Comparison of ENCODE assay signal across 6 cellular contexts in genomic region chr17:44087319-44087718, GRCh38. TPM values are rescaled to one million over a fixed set of nuclear protein-coding genes. Genes with fewer than 3 reads are reported as not detected.
DNase-seq lines count a peak whose midpoint lies in the region; ATAC-seq and TF ChIP-seq lines count a peak whose summit lies in the region.
"Had no signal": no experiment of that assay in that cellular context is flagged by ENCODE, and none has a peak within 500 bp of the region (broad histone marks: within the 10 kb centered on the region; RNA-seq: fewer than 3 reads in every experiment).

No MANE protein-coding gene starts in this region.

- peak overlapping the region; percentile 81 for H3K4ac ChIP-seq in IMR-90 (ENCODE audit: low read depth, low read length)

- H3K9me3 ChIP-seq in IMR-90 (ENCODE audit: control insufficient read depth, insufficient read depth, low read length) (no peaks in the 10 kb centered on the region), breast epithelium (no peaks in the 10 kb centered on the region)
- H3K9me3 ChIP-seq: MG63 had no signal

- H3K9ac ChIP-seq in IMR-90 (ENCODE audit: low read depth, low read length), result peak overlapping the region; percentile 60

- peak overlapping the region; percentile 2; the same call in 1 of the 3 replicates for H2BK15ac ChIP-seq in IMR-90 (ENCODE audit: low read depth, low read length)

- no peaks in the 10 kb centered on the region for H3K9me3 Mint-ChIP-seq in progenitor cell of endocrine pancreas (ENCODE audit: low read depth)

- intact Hi-C loops in IMR-90 (cut with micrococcal nuclease), result no loop called here
- intact Hi-C loops in breast epithelium (cut with DNase I; ENCODE audit: low total_unique reads), result no loop called here

- CTCF ChIA-PET in IMR-90 (lab: Yijun Ruan, JAX), result interaction anchor here (1.3 kb wide), 1 partner anchor 28 kb away, joined by 4 read pairs; no protein-coding TSS in a partner anchor

- no peak; the same call in 1 of the 2 replicates for TF ChIP-seq POLR2A in IMR-90 (IDR thresholded peaks at IDR 0.05; ENCODE audit: low read depth, low read length)
- TF ChIP-seq POLR2A in breast epithelium (IDR thresholded peaks at IDR 0.05), result no peak

- no peaks in the 10 kb centered on the region for H3K27me3 ChIP-seq in IMR-90 (ENCODE audit: control insufficient read depth, insufficient read depth, low read length)
- no peaks in the 10 kb centered on the region for H3K27me3 ChIP-seq in breast epithelium
- H3K27me3 ChIP-seq: MG63 had no signal

- H3K18ac ChIP-seq in IMR-90 (ENCODE audit: low read depth, low read length), result no peak overlapping the region

- H3K4me1 ChIP-seq in IMR-90 (ENCODE audit: control insufficient read depth, insufficient read depth, low read length), result peaks cover 17% of the 10 kb centered on the region
- peaks cover 0 to 7% of the 10 kb centered on the region in 2 donors for H3K4me1 ChIP-seq in breast epithelium

- H3K27me3 Mint-ChIP-seq in progenitor cell of endocrine pancreas, result no peaks in the 10 kb centered on the region

- H3K36me3 ChIP-seq in IMR-90 (ENCODE audit: control insufficient read depth, insufficient read depth, low read length) (peaks cover 40% of the 10 kb centered on the region), breast epithelium (no peaks in the 10 kb centered on the region)

- POLR2A ChIA-PET in IMR-90 (lab: Charles Lee; ENCODE audit: unreplicated experiment), result interaction anchor here (0.7 kb wide), 1 partner anchor 18 kb away, joined by 5 read pairs; no protein-coding TSS in a partner anchor

- H3K4me2 ChIP-seq in IMR-90 (ENCODE audit: low read depth, low read length), result peak overlapping the region; percentile 25

- H3K27ac Mint-ChIP-seq in progenitor cell of endocrine pancreas, result peak overlapping the region; percentile 33

- in situ Hi-C loops in IMR-90 (cut with MboI; ENCODE audit: low sequenced_read_pairs), result no loop called here

- H3K9me1 ChIP-seq in IMR-90 (ENCODE audit: insufficient read depth, low read length), result peaks cover 10% of the 10 kb centered on the region; the same call in 1 of the 2 replicates

- H3K4me3 ChIP-seq in IMR-90 (ENCODE audit: insufficient read depth, low read depth, low read length) (no peak overlapping the region), breast epithelium (no peak overlapping the region)
- H3K4me3 ChIP-seq: MG63 had no signal

- peak overlapping the region; percentile 57 for H3K14ac ChIP-seq in IMR-90 (replicated peaks; ENCODE audit: low read depth, low read length)

- peak overlapping the region; percentile 83 for H2BK5ac ChIP-seq in IMR-90 (ENCODE audit: low read depth, low read length, poor library complexity, severe bottlenecking)

- dilution Hi-C loops in IMR-90 (cut with HindIII; ENCODE audit: low sequenced_read_pairs, unreplicated experiment), result no loop called here

- peak overlapping the region; percentile 71 for H3K27ac ChIP-seq in IMR-90 (ENCODE audit: insufficient read depth, low read length)
- peak overlapping the region; percentile 68 to 75 for H3K27ac ChIP-seq in breast epithelium

- peak overlapping the region; percentile 77 for H4K91ac ChIP-seq in IMR-90 (ENCODE audit: insufficient read depth, low read depth, low read length)

- H4K20me1 ChIP-seq in IMR-90 (ENCODE audit: insufficient read depth, low read length), result peaks cover 10% of the 10 kb centered on the region; the same call in 1 of the 2 replicates

- H2BK20ac ChIP-seq in IMR-90 (ENCODE audit: low read depth, low read length), result peak overlapping the region; percentile 63

- no peak for DNase-seq in IMR-90
- DNase-seq in breast epithelium (ENCODE audit: low spot score in 2 of 2), result no peak
- no peak for DNase-seq in progenitor cell of endocrine pancreas (ENCODE audit: low spot score, unreplicated experiment)
- no peak for DNase-seq in LoVo (ENCODE audit: low spot score)
- no peak for DNase-seq in AML-193 (lab: John Stamatoyannopoulos, UW)

- peaks cover 6% of the 10 kb centered on the region for H3K36me3 Mint-ChIP-seq in progenitor cell of endocrine pancreas (ENCODE audit: insufficient read depth)

- peak overlapping the region; percentile 28 for H2AFZ ChIP-seq in IMR-90 (replicated peaks; ENCODE audit: low read length, poor library complexity)

- peak overlapping the region; percentile 81 for H2BK120ac ChIP-seq in IMR-90 (ENCODE audit: low read depth, low read length)

- peak overlapping the region in 1 of 2 experiments; percentile 36; a peak in 2 of 4 replicates for H4K8ac ChIP-seq in IMR-90 (ENCODE audit: low read depth in 2 of 2, low read length in 2 of 2)

- TF ChIP-seq RAD21 in IMR-90 (IDR thresholded peaks at IDR 0.05; ENCODE audit: low read length), result no peak

- H3K56ac ChIP-seq in IMR-90 (ENCODE audit: extremely low read depth, insufficient read depth, low read length), result no peak overlapping the region

- TF ChIP-seq CTCF in IMR-90 (conservative IDR thresholded peaks at IDR 0.05; ENCODE audit: low read depth, low read length), result no peak
- no peak for TF ChIP-seq CTCF in breast epithelium (IDR thresholded peaks at IDR 0.05)
- TF ChIP-seq CTCF in progenitor cell of endocrine pancreas (IDR thresholded peaks at IDR 0.05; ENCODE audit: unreplicated experiment), result no peak

- peaks cover 15 to 76% of the 10 kb centered on the region in 2 experiments; a peak in 3 of 4 replicates for H3K79me1 ChIP-seq in IMR-90 (ENCODE audit: low read depth in 1 of 2, low read length in 2 of 2)

- peak overlapping the region; percentile 66 for H2AK9ac ChIP-seq in IMR-90 (replicated peaks; ENCODE audit: low read depth, low read length, poor library complexity)

- peak overlapping the region; percentile 86 for H2AK5ac ChIP-seq in IMR-90 (ENCODE audit: low read depth, low read length)

- H3K23ac ChIP-seq in IMR-90 (ENCODE audit: low read depth, low read length), result peak overlapping the region; percentile 82

- WGBS in IMR-90 (ENCODE audit: extremely low coverage in 2 of 2, insufficient read length in 1 of 2), 2 experiments, result 38% methylated on average over 3 of the region's 8 CpGs; no CpG with 5 or more reads in 1 of the 2 experiments

- ATAC-seq in IMR-90 (ENCODE audit: low read depth), result no peak

- H3K4me1 Mint-ChIP-seq in progenitor cell of endocrine pancreas (ENCODE audit: low read depth), result peaks cover 3% of the 10 kb centered on the region

- BruUV-seq in IMR-90 (replicated peaks; lab: Mats Ljungman, UMichigan), result no TSS peak

- H3K4me3 Mint-ChIP-seq in progenitor cell of endocrine pancreas (ENCODE audit: low read depth), result no peak overlapping the region

- H4K5ac ChIP-seq in IMR-90 (ENCODE audit: low read depth, low read length), result no peak overlapping the region

TF ChIP-seq in IMR-90, 13 proteins besides CTCF, POLR2A, EP300 and RAD21:
- TF ChIP-seq CEBPB (IDR thresholded peaks at IDR 0.05; ENCODE audit: low read depth, low read length), result no peak
- no peak for TF ChIP-seq RFX5 (IDR thresholded peaks at IDR 0.05; ENCODE audit: low read depth, low read length)
- no peak for TF ChIP-seq FOS (IDR thresholded peaks at IDR 0.05; ENCODE audit: low read depth, low read length)
- no peak for TF ChIP-seq MAZ (IDR thresholded peaks at IDR 0.05; ENCODE audit: borderline replicate concordance, low read depth, low read length)
- no peak for TF ChIP-seq MAFK (IDR thresholded peaks at IDR 0.05; ENCODE audit: low read depth, low read length)
- no peak for TF ChIP-seq MXI1 (IDR thresholded peaks at IDR 0.05; ENCODE audit: borderline replicate concordance, low read depth, low read length)
TF ChIP-seq in IMR-90: peak in this region for 0.

RNA-seq across cellular contexts. Expression of gene G6PC3, which starts 16.8 kb away (rescaled TPM):
- total RNA-seq in IMR-90 (2012; rRNA removed) (19.4 and 20.4 TPM in 2 replicates), breast epithelium (10 to 100 TPM; 34.7 to 39.8 (median 35.4) TPM), progenitor cell of endocrine pancreas (57.3 and 58.7 TPM in 2 replicates)
- polyA plus RNA-seq in IMR-90 (2012; rRNA removed), result 107 and 127 TPM in 2 replicates
- 87.5 and 210 TPM in 2 replicates for polyA plus RNA-seq in IMR-90 (2012; cell fraction: cytosol; rRNA removed)
- polyA plus RNA-seq in IMR-90 (2012; cell fraction: nucleus; rRNA removed; ENCODE audit: low replicate concordance), result 49.2 and 86.8 TPM in 2 replicates

RNA-seq across cellular contexts. Expression of gene LSM12, which starts 20.8 kb away (rescaled TPM):
- total RNA-seq in IMR-90 (2012; rRNA removed) (41.0 and 50.3 TPM in 2 replicates), breast epithelium (10 to 100 TPM; 36.8 to 45.4 (median 43.6) TPM), progenitor cell of endocrine pancreas (54.1 and 55.4 TPM in 2 replicates)
- polyA plus RNA-seq in IMR-90 (2012; rRNA removed), result 37.6 and 38.0 TPM in 2 replicates
- polyA plus RNA-seq in IMR-90 (2012; cell fraction: cytosol; rRNA removed), result 20.3 and 21.4 TPM in 2 replicates
- 8.8 and 29.9 TPM in 2 replicates for polyA plus RNA-seq in IMR-90 (2012; cell fraction: nucleus; rRNA removed; ENCODE audit: low replicate concordance)

RNA-seq across cellular contexts. Expression of gene HDAC5, which starts 36.1 kb away (rescaled TPM):
- total RNA-seq in IMR-90 (2012; rRNA removed), result 61.3 and 71.4 TPM in 2 replicates
- polyA plus RNA-seq in IMR-90 (2012; rRNA removed), result 47.0 and 50.0 TPM in 2 replicates
- 21.2 and 58.0 TPM in 2 replicates for polyA plus RNA-seq in IMR-90 (2012; cell fraction: cytosol; rRNA removed)
- polyA plus RNA-seq in IMR-90 (2012; cell fraction: nucleus; rRNA removed; ENCODE audit: low replicate concordance), result 87.7 and 169 TPM in 2 replicates
- total RNA-seq in breast epithelium, result 10 to 100 TPM; 66.5 to 79.3 (median 75.4) TPM
- total RNA-seq in progenitor cell of endocrine pancreas, result 39.0 and 41.3 TPM in 2 replicates

RNA-seq across cellular contexts. Expression of gene HROB, which starts 54.4 kb away (rescaled TPM):
- total RNA-seq in IMR-90 (2012; rRNA removed), result 2.8 and 3.2 TPM in 2 replicates
- 4.0 and 4.4 TPM in 2 replicates for polyA plus RNA-seq in IMR-90 (2012; rRNA removed)
- 1.8 TPM in 2 replicates for polyA plus RNA-seq in IMR-90 (2012; cell fraction: cytosol; rRNA removed)
- 6.9 and 8.0 TPM in 2 replicates for polyA plus RNA-seq in IMR-90 (2012; cell fraction: nucleus; rRNA removed; ENCODE audit: low replicate concordance)
- 1 to 10 TPM; 1.2 to 2.1 (median 1.6) TPM for total RNA-seq in breast epithelium
- 10.1 and 12.8 TPM in 2 replicates for total RNA-seq in progenitor cell of endocrine pancreas
